In genomic region chr17:57401556-57402488, GRCh38 we compare ENCODE assay signal across 12 cellular contexts.
DNase-seq lines count a peak whose midpoint lies in the region; ATAC-seq and TF ChIP-seq lines count a peak whose summit lies in the region.
"Had no signal": no experiment of that assay in that cellular context is flagged by ENCODE, and none has a peak within 500 bp of the region (broad histone marks: within the 10 kb centered on the region; RNA-seq: fewer than 3 reads in every experiment).

No MANE protein-coding gene starts in this region.

- peak overlapping the region; percentile 67 for H3K27ac ChIP-seq in layer of hippocampus (ENCODE audit: low read depth, low read length)

- H3K4me3 ChIP-seq in BE2C (ENCODE audit: low read depth, low read length) (no peak overlapping the region), H7 (ENCODE audit: insufficient read depth, low read depth, low read length) (no peak overlapping the region)
- H3K4me3 ChIP-seq: BLaER1 treated with 17β-estradiol and CSF1 and Interleukin-3, amounts not matched to agents 10 nM and 100 nM had no signal

- peaks cover 89% of the 10 kb centered on the region for H3K4me1 Mint-ChIP-seq in brain
- peaks cover 17% of the 10 kb centered on the region for H3K4me1 Mint-ChIP-seq in stimulated activated memory B cell treated with anti-CD40 and anti-IgM and Interleukin-4, amounts not matched to agents 10 μg/mL and 1 μg/mL and 100 μg/mL, for 72 hours
- peaks cover 6% of the 10 kb centered on the region for H3K4me1 Mint-ChIP-seq in activated CD4-positive, alpha-beta memory T cell treated with anti-CD3 and anti-CD28 coated beads, Interleukin-2, amount 10 ng/mL, durations not matched to agents 7 days and 5 days

- peaks cover 16% of the 10 kb centered on the region for H3K36me3 Mint-ChIP-seq in brain
- H3K36me3 Mint-ChIP-seq in stimulated activated memory B cell treated with anti-CD40 and anti-IgM and Interleukin-4, amounts not matched to agents 10 μg/mL and 1 μg/mL and 100 μg/mL, for 72 hours: peaks cover 49% of the 10 kb centered on the region
- peaks cover 21% of the 10 kb centered on the region for H3K36me3 Mint-ChIP-seq in activated CD4-positive, alpha-beta memory T cell treated with anti-CD3 and anti-CD28 coated beads, Interleukin-2, amount 10 ng/mL, durations not matched to agents 7 days and 5 days (ENCODE audit: low read depth)

- peak overlapping the region; percentile 38 to 99 (median 87) for H3K27ac Mint-ChIP-seq in brain
- H3K27ac Mint-ChIP-seq in stimulated activated memory B cell treated with anti-CD40 and anti-IgM and Interleukin-4, amounts not matched to agents 10 μg/mL and 1 μg/mL and 100 μg/mL, for 72 hours: no peak overlapping the region
- H3K27ac Mint-ChIP-seq in activated CD4-positive, alpha-beta memory T cell treated with anti-CD3 and anti-CD28 coated beads, Interleukin-2, amount 10 ng/mL, durations not matched to agents 7 days and 5 days: no peak overlapping the region
- H3K27ac Mint-ChIP-seq: activated CD4-positive, alpha-beta memory T cell treated with anti-CD3 and anti-CD28 coated beads for 36 hours had no signal

- TF ChIP-seq CTCF in BE2C (IDR thresholded peaks at IDR 0.05; ENCODE audit: low read depth, low read length) (peak; percentile 32), brain (conservative IDR thresholded peaks at IDR 0.05) (peak in 1 of 2 experiments; percentile 13)

- POLR2A ChIA-PET in activated CD4-positive, alpha-beta memory T cell treated with anti-CD3 and anti-CD28 coated beads, Interleukin-2, amount 10 ng/mL, durations not matched to agents 7 days and 5 days (lab: Charles Lee): no interaction called here

- peaks cover 40% of the 10 kb centered on the region for H3K36me3 ChIP-seq in BE2C
- no peaks in the 10 kb centered on the region; the same call in 1 of the 2 replicates for H3K36me3 ChIP-seq in H7 (replicated peaks; ENCODE audit: control insufficient read depth, insufficient read depth, low read length)

- H3K4me1 ChIP-seq in BE2C: no peaks in the 10 kb centered on the region; the same call in none of the 2 replicates

- no peaks in the 10 kb centered on the region for H3K9me3 ChIP-seq in BE2C
- H3K9me3 ChIP-seq: BLaER1 treated with 17β-estradiol and CSF1 and Interleukin-3, amounts not matched to agents 10 nM and 100 nM had no signal

- ATAC-seq in stimulated activated memory B cell treated with anti-CD40 and anti-IgM and Interleukin-4, amounts not matched to agents 10 μg/mL and 1 μg/mL and 100 μg/mL, for 72 hours: no peak

- peaks cover 5% of the 10 kb centered on the region for H3K27me3 Mint-ChIP-seq in brain
- H3K27me3 Mint-ChIP-seq in stimulated activated memory B cell treated with anti-CD40 and anti-IgM and Interleukin-4, amounts not matched to agents 10 μg/mL and 1 μg/mL and 100 μg/mL, for 72 hours: no peaks in the 10 kb centered on the region
- H3K27me3 Mint-ChIP-seq in activated CD4-positive, alpha-beta memory T cell treated with anti-CD3 and anti-CD28 coated beads, Interleukin-2, amount 10 ng/mL, durations not matched to agents 7 days and 5 days: no peaks in the 10 kb centered on the region
- H3K27me3 Mint-ChIP-seq: activated CD4-positive, alpha-beta memory T cell treated with anti-CD3 and anti-CD28 coated beads for 36 hours had no signal

- CTCF ChIA-PET in activated CD4-positive, alpha-beta memory T cell treated with anti-CD3 and anti-CD28 coated beads, Interleukin-2, amount 10 ng/mL, durations not matched to agents 7 days and 5 days (lab: Charles Lee): interaction anchor here (1.0 to 2.9 kb wide), 2 partner anchors 158 kb away, joined by 3 to 14 read pairs; no protein-coding TSS in a partner anchor

- peak overlapping the region in 1 of 5 experiments; percentile 17 for H3K4me3 Mint-ChIP-seq in brain
- H3K4me3 Mint-ChIP-seq in stimulated activated memory B cell treated with anti-CD40 and anti-IgM and Interleukin-4, amounts not matched to agents 10 μg/mL and 1 μg/mL and 100 μg/mL, for 72 hours: no peak overlapping the region
- no peak overlapping the region for H3K4me3 Mint-ChIP-seq in activated CD4-positive, alpha-beta memory T cell treated with anti-CD3 and anti-CD28 coated beads, Interleukin-2, amount 10 ng/mL, durations not matched to agents 7 days and 5 days
- H3K4me3 Mint-ChIP-seq: activated CD4-positive, alpha-beta memory T cell treated with anti-CD3 and anti-CD28 coated beads for 36 hours had no signal

- H3K9me3 Mint-ChIP-seq in brain: no peaks in the 10 kb centered on the region
- H3K9me3 Mint-ChIP-seq in stimulated activated memory B cell treated with anti-CD40 and anti-IgM and Interleukin-4, amounts not matched to agents 10 μg/mL and 1 μg/mL and 100 μg/mL, for 72 hours: no peaks in the 10 kb centered on the region
- no peaks in the 10 kb centered on the region for H3K9me3 Mint-ChIP-seq in activated CD4-positive, alpha-beta memory T cell treated with anti-CD3 and anti-CD28 coated beads, Interleukin-2, amount 10 ng/mL, durations not matched to agents 7 days and 5 days
- H3K9me3 Mint-ChIP-seq: activated CD4-positive, alpha-beta memory T cell treated with anti-CD3 and anti-CD28 coated beads for 36 hours had no signal

- no peaks in the 10 kb centered on the region for H3K27me3 ChIP-seq in BE2C
- no peaks in the 10 kb centered on the region for H3K27me3 ChIP-seq in H7 (ENCODE audit: control insufficient read depth, insufficient read depth, low read length)
- no peaks in the 10 kb centered on the region for H3K27me3 ChIP-seq in layer of hippocampus (ENCODE audit: control insufficient read depth, insufficient read depth, low read length)
- H3K27me3 ChIP-seq: BLaER1 treated with 17β-estradiol and CSF1 and Interleukin-3, amounts not matched to agents 10 nM and 100 nM had no signal

- DNase-seq in BE2C (no peak), H7 (peak; percentile 79), cerebellum (ENCODE audit: low spot score) (no peak)
- DNase-seq in activated CD4-positive, alpha-beta T cell treated with anti-CD3 and anti-CD28 coated beads, Interleukin-2, amount 50 U/mL, for 1 hour: no peak
- DNase-seq in activated CD4-positive, alpha-beta memory T cell treated with anti-CD3 and anti-CD28 coated beads, Interleukin-2, amount 10 ng/mL, durations not matched to agents 7 days and 5 days: no peak
- DNase-seq: activated CD4-positive, alpha-beta memory T cell treated with anti-CD3 and anti-CD28 coated beads for 36 hours; NCI-H1417; NCI-H526 treated with DMSO at 0.1 percent for 48 hours had no signal

Comparison
In these comparisons a context has a peak if more than half of its experiments do, and no peak if none do; other contexts are left out.
1. H3K27ac Mint-ChIP-seq: peak in brain (5 of 5); none in stimulated activated memory B cell treated with anti-CD40 and anti-IgM and Interleukin-4, amounts not matched to agents 10 μg/mL and 1 μg/mL and 100 μg/mL, for 72 hours (single experiment) and activated CD4-positive, alpha-beta memory T cell treated with anti-CD3 and anti-CD28 coated beads, Interleukin-2, amount 10 ng/mL, durations not matched to agents 7 days and 5 days (single experiment).